Comparison of ENCODE assay signal across 11 cellular contexts in the genomic region with DNA sequence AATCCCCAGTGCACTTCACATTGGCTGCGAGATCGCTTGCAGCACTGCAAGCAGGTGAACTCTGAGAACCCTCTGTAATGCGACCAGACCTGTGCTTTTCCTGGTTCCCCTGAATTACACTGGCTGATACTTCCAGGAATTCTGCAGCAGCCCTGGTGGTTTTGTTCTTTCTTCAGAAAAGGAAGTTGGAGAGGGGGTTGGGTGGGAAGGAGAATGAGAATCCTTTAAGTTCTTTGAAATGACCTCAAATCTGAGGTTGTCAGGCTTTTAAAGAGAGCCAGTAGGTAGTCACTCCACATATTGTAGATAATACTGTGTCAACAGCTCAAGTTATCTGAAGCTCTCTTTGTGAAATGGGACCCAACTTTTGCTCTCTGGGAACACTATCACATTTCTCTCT.
DNase-seq lines count a peak whose midpoint lies in the region; ATAC-seq, FAIRE-seq and TF ChIP-seq lines count a peak whose summit lies in the region.
"Had no signal": no experiment of that assay in that cellular context is flagged by ENCODE, and none has a peak within 500 bp of the region (broad histone marks: within the 10 kb centered on the region; RNA-seq: fewer than 3 reads in every experiment).

No MANE protein-coding gene starts in this region.

- no TSS peak for BruUV-seq in K562 (replicated peaks; lab: Mats Ljungman, UMichigan)
- no TSS peak for BruUV-seq in HepG2 (replicated peaks; lab: Mats Ljungman, UMichigan)

- peaks cover 27% of the 10 kb centered on the region for H4K20me1 ChIP-seq in GM23338 (replicated peaks; ENCODE audit: insufficient read depth)
- H4K20me1 ChIP-seq in K562 (replicated peaks; ENCODE audit: control insufficient read depth, insufficient read depth, low read length): no peaks in the 10 kb centered on the region
- H4K20me1 ChIP-seq in HepG2 (ENCODE audit: insufficient read depth, low read length): peaks cover 3% of the 10 kb centered on the region

- H3K27ac Mint-ChIP-seq in GM23338: peak overlapping the region; percentile 96
- H3K27ac Mint-ChIP-seq: CD4-positive, alpha-beta T cell had no signal

- CTCF ChIA-PET in K562 (lab: Yijun Ruan, JAX; ENCODE audit: low intra/inter-chr PET ratio) (no interaction called here), HepG2 (lab: Yijun Ruan, JAX; ENCODE audit: low intra/inter-chr PET ratio, low total read pairs) (no interaction called here)

- ATAC-seq in GM23338 (peak; percentile 19), K562 (peak; percentile 51), HepG2 (peak; percentile 67), HG02870 (IDR thresholded peaks at IDR 0.05; ENCODE audit: unreplicated experiment) (no peak), upper lobe of left lung (ENCODE audit: low FRiP score in 2 of 2) (no peak)

- no peaks in the 10 kb centered on the region for H3K9me1 ChIP-seq in K562 (ENCODE audit: control insufficient read depth, insufficient read depth, low read length)

- WGBS in K562 (ENCODE audit: insufficient coverage, low coverage, missing lambda C conversion rate): 4% methylated on average over 3 of the region's 3 CpGs
- 85% methylated on average over 3 of the region's 3 CpGs for WGBS in HepG2 (ENCODE audit: low lambda C conversion rate)
- 32 to 57% methylated on average over 3 of the region's 3 CpGs for WGBS in upper lobe of left lung, 2 donors

- no peak for FAIRE-seq in K562 (lab: Jason Lieb, UNC)
- no peak for FAIRE-seq in HepG2 (lab: Jason Lieb, UNC)
- FAIRE-seq: endometrium had no signal

- peaks cover 13% of the 10 kb centered on the region for H3K27me3 Mint-ChIP-seq in GM23338 (ENCODE audit: insufficient read depth, low read depth, poor library complexity)
- H3K27me3 Mint-ChIP-seq: brain; CD4-positive, alpha-beta T cell had no signal

- H3K4me1 ChIP-seq in GM23338 (ENCODE audit: insufficient read depth) (peaks cover 74% of the 10 kb centered on the region), K562 (replicated peaks in 1 of 2; ENCODE audit: control insufficient read depth in 2 of 2, insufficient read depth in 2 of 2, low read length in 2 of 2) (peaks cover 9 to 26% of the 10 kb centered on the region in 2 experiments), HepG2 (ENCODE audit: insufficient read depth, low read length) (peaks cover 27% of the 10 kb centered on the region), upper lobe of left lung (peaks cover 0 to 15% (median 5%) of the 10 kb centered on the region in 4 donors)

- H3K27me3 ChIP-seq in GM23338 (ENCODE audit: insufficient read depth) (no peaks in the 10 kb centered on the region), K562 (ENCODE audit: control insufficient read depth in 2 of 2, insufficient read depth in 2 of 2, low read length in 2 of 2) (peaks cover 2 to 30% of the 10 kb centered on the region in 2 experiments; a peak in 3 of 5 replicates), HepG2 (ENCODE audit: control insufficient read depth in 1 of 2, insufficient read depth in 2 of 2, low read length in 2 of 2) (no peaks in the 10 kb centered on the region), upper lobe of left lung (no peaks in the 10 kb centered on the region)
- H3K27me3 ChIP-seq: right lobe of liver had no signal

- no peak overlapping the region; the same call in none of the 3 replicates for H3K4me3 Mint-ChIP-seq in GM23338
- H3K4me3 Mint-ChIP-seq: CD4-positive, alpha-beta T cell had no signal

- no peak overlapping the region for H2AFZ ChIP-seq in GM23338
- peak overlapping the region; percentile 32; the same call in 1 of the 2 replicates for H2AFZ ChIP-seq in K562 (ENCODE audit: low read depth, low read length)
- no peak overlapping the region for H2AFZ ChIP-seq in HepG2 (ENCODE audit: low read length)

- H3K79me2 ChIP-seq in GM23338 (replicated peaks; ENCODE audit: insufficient read depth): peaks cover 79% of the 10 kb centered on the region
- H3K79me2 ChIP-seq in K562 (ENCODE audit: control insufficient read depth, insufficient read depth, low read length): no peaks in the 10 kb centered on the region
- no peaks in the 10 kb centered on the region for H3K79me2 ChIP-seq in HepG2 (ENCODE audit: insufficient read depth, low read length)

- peak overlapping the region; percentile 100 for H3K27ac ChIP-seq in GM23338 (ENCODE audit: low read depth)
- no peak overlapping the region for H3K27ac ChIP-seq in K562 (ENCODE audit: extremely low read depth, low read depth, low read length)
- H3K27ac ChIP-seq in HepG2 (ENCODE audit: extremely low read length, insufficient read depth, low read length): no peak overlapping the region
- no peak overlapping the region for H3K27ac ChIP-seq in upper lobe of left lung
- H3K27ac ChIP-seq: right lobe of liver had no signal

- H3K36me3 ChIP-seq in GM23338 (ENCODE audit: insufficient read depth) (no peaks in the 10 kb centered on the region; the same call in 1 of the 2 replicates), K562 (ENCODE audit: control insufficient read depth, insufficient read depth, low read length) (no peaks in the 10 kb centered on the region), HepG2 (replicated peaks in 1 of 2; ENCODE audit: control insufficient read depth in 1 of 2, insufficient read depth in 2 of 2, low read length in 2 of 2) (no peaks in the 10 kb centered on the region; a peak in 2 of 5 replicates), upper lobe of left lung (no peaks in the 10 kb centered on the region)
- H3K36me3 ChIP-seq: right lobe of liver had no signal

- in situ Hi-C loops in K562 (cut with MboI): no loop called here
- in situ Hi-C loops in HepG2 (cut with HindIII; ENCODE audit: extremely low pct_ligation_motif_present, low pct_unique_long_range_greater_than_20kb): no loop called here

- TF ChIP-seq RAD21 in K562 (CRISPR knock-in tag; conservative IDR thresholded peaks at IDR 0.05 in 1 of 2, IDR thresholded peaks at IDR 0.05 in 1 of 2): no peak
- TF ChIP-seq RAD21 in HepG2 (CRISPR knock-in tag; IDR thresholded peaks at IDR 0.05): no peak

- TF ChIP-seq CTCF in GM23338 (conservative IDR thresholded peaks at IDR 0.05; ENCODE audit: low read depth in 2 of 2): no peak
- no peak for TF ChIP-seq CTCF in K562 (IDR thresholded peaks at IDR 0.05 in 2 of 3, conservative IDR thresholded peaks at IDR 0.05 in 1 of 3; ENCODE audit: insufficient read depth in 2 of 3, low read depth in 1 of 3, low read length in 3 of 3)
- no peak for TF ChIP-seq CTCF in HepG2 (CRISPR knock-in tag; IDR thresholded peaks at IDR 0.05)
- TF ChIP-seq CTCF in upper lobe of left lung (IDR thresholded peaks at IDR 0.05): no peak

- intact Hi-C loops in K562 (cut with micrococcal nuclease): no loop called here
- intact Hi-C loops in HepG2 (cut with micrococcal nuclease; ENCODE audit: unreplicated experiment): no loop called here

- POLR2A ChIA-PET in K562 (lab: Yijun Ruan, JAX) (interaction anchor here (0.6 to 1.2 kb wide), 2 partner anchors 9 to 1429 kb away, joined by 3 read pairs; no protein-coding TSS in a partner anchor), HepG2 (lab: Yijun Ruan, JAX) (no interaction called here)

- H3K4me2 ChIP-seq in GM23338 (peak overlapping the region; percentile 76), K562 (ENCODE audit: insufficient read depth, low read length) (peak overlapping the region; percentile 19; the same call in 1 of the 2 replicates), HepG2 (ENCODE audit: low read depth, low read length) (no peak overlapping the region)

- DNase-seq in CD1c-positive myeloid dendritic cell (ENCODE audit: extremely low spot score) (peak; percentile 38), GM23338 (ENCODE audit: low spot score) (peak; percentile 83), K562 (ENCODE audit: extremely low read depth in 1 of 4, low spot score in 3 of 4) (peak in 2 of 4 experiments; percentile 17 to 42), HepG2 (ENCODE audit: low spot score) (peak; percentile 50), kidney tubule cell (ENCODE audit: low spot score) (no peak), upper lobe of left lung (no peak)
- DNase-seq: CD4-positive, alpha-beta T cell had no signal

- H3K4me1 Mint-ChIP-seq in GM23338: peaks cover 60% of the 10 kb centered on the region

- H3K36me3 Mint-ChIP-seq in GM23338 (ENCODE audit: low read depth): peaks cover 11% of the 10 kb centered on the region; the same call in 2 of the 3 replicates
- H3K36me3 Mint-ChIP-seq: brain had no signal

- H3K4me3 ChIP-seq in GM23338: peak overlapping the region; percentile 32
- no peak overlapping the region for H3K4me3 ChIP-seq in K562
- no peak overlapping the region for H3K4me3 ChIP-seq in HepG2 (replicated peaks in 1 of 3; ENCODE audit: insufficient read depth in 1 of 3, low read depth in 2 of 3, low read length in 3 of 3)
- no peak overlapping the region for H3K4me3 ChIP-seq in upper lobe of left lung
- H3K4me3 ChIP-seq: right lobe of liver had no signal

- no peaks in the 10 kb centered on the region for H3K9me3 ChIP-seq in K562 (replicated peaks; ENCODE audit: control insufficient read depth, insufficient read depth, low read depth, low read length)
- H3K9me3 ChIP-seq in HepG2 (ENCODE audit: low read length): no peaks in the 10 kb centered on the region
- no peaks in the 10 kb centered on the region for H3K9me3 ChIP-seq in upper lobe of left lung
- H3K9me3 ChIP-seq: right lobe of liver had no signal

- TF ChIP-seq EP300 in K562 (IDR thresholded peaks at IDR 0.05; ENCODE audit: low read length): no peak
- no peak for TF ChIP-seq EP300 in HepG2 (IDR thresholded peaks at IDR 0.05; ENCODE audit: low read depth in 2 of 2, low read length in 2 of 2)
- no peak for TF ChIP-seq EP300 in HepG2 (CRISPR knock-in tag; IDR thresholded peaks at IDR 0.05; ENCODE audit: borderline replicate concordance)
- TF ChIP-seq EP300 in upper lobe of left lung (IDR thresholded peaks at IDR 0.05): no peak

- peak overlapping the region in 1 of 2 experiments; percentile 30; a peak in 1 of 4 replicates for H3K9ac ChIP-seq in K562 (ENCODE audit: insufficient read depth in 1 of 2, low read depth in 2 of 2, low read length in 2 of 2)
- H3K9ac ChIP-seq in HepG2 (ENCODE audit: insufficient read depth, low read depth, low read length): no peak overlapping the region

- no peaks in the 10 kb centered on the region for H3K9me2 ChIP-seq in GM23338 (ENCODE audit: insufficient read depth)

- no peaks in the 10 kb centered on the region for H3K9me3 Mint-ChIP-seq in GM23338
- H3K9me3 Mint-ChIP-seq: brain; CD4-positive, alpha-beta T cell had no signal

- peaks cover 20% of the 10 kb centered on the region for H3F3A ChIP-seq in GM23338 (replicated peaks; ENCODE audit: low read depth)

- no peak for TF ChIP-seq POLR2A in K562 (conservative IDR thresholded peaks at IDR 0.05)
- no peak for TF ChIP-seq POLR2A in HepG2 (IDR thresholded peaks at IDR 0.05; ENCODE audit: insufficient read depth in 1 of 2, low read depth in 2 of 2, low read length in 2 of 2)
- no peak for TF ChIP-seq POLR2A in upper lobe of left lung (IDR thresholded peaks at IDR 0.05)

TF ChIP-seq in GM23338, 12 proteins besides CTCF, POLR2A, EP300 and RAD21 (continues in another document):
- TF ChIP-seq EZH2 (IDR thresholded peaks at IDR 0.05; ENCODE audit: low read depth, unreplicated experiment): no peak

TF ChIP-seq in K562, 482 proteins besides CTCF, POLR2A, EP300 and RAD21 (continues in another document):
- TF ChIP-seq ESRRA (IDR thresholded peaks at IDR 0.05; ENCODE audit: borderline replicate concordance, low read depth): peak; percentile 55; the same call in 1 of the 2 replicates

TF ChIP-seq in HepG2, 621 proteins besides CTCF, POLR2A, EP300 and RAD21 (continues in another document):
- no peak for TF ChIP-seq GZF1 (CRISPR knock-in tag; IDR thresholded peaks at IDR 0.05)

Comparison
In these comparisons a context has a peak if more than half of its experiments do, and no peak if none do; other contexts are left out.
1. DNase-seq: peak in CD1c-positive myeloid dendritic cell (single experiment), GM23338 (single experiment) and HepG2 (single experiment); none in kidney tubule cell (single experiment) and upper lobe of left lung (0 of 2).
2. ATAC-seq: peak in GM23338 (single experiment), K562 (single experiment) and HepG2 (single experiment); none in HG02870 (single experiment) and upper lobe of left lung (0 of 2).